Comparison of ENCODE assay signal across 24 cellular contexts in genomic region chr2:203344667-203345066, GRCh38.
"Had no signal": no experiment of that assay in that cellular context is flagged by ENCODE, and none has a peak within 500 bp of the region (broad histone marks: within the 10 kb centered on the region; RNA-seq: fewer than 3 reads in every experiment).

No MANE protein-coding gene starts in this region.

- H3K9ac ChIP-seq: SK-N-SH had no signal

- DNase-seq: KBM-7, MV-4-11, NCI-H1048, NCI-H1105, NCI-H1417, NCI-H1436 treated with DMSO at 0.1 percent for 48 hours, NCI-H1694, NCI-H187 treated with DMSO at 0.1 percent for 48 hours, NCI-H2081, NCI-H2171, NCI-H226, NCI-H446, NCI-H510A, NCI-H524 treated with DMSO at 0.1 percent for 48 hours, NCI-H69, NCI-H774, PC-3, SHP77, SK-N-SH, SW 1271, T-cell had no signal

- H3K9me3 Mint-ChIP-seq: IgD-negative memory B cell, T-cell had no signal

- H3K9me3 ChIP-seq: SK-N-SH had no signal

- ATAC-seq: Panc1, PC-3, T-cell had no signal

- H3K27ac Mint-ChIP-seq: IgD-negative memory B cell, T-cell had no signal

- H3K27me3 Mint-ChIP-seq: IgD-negative memory B cell, T-cell had no signal

- H3K4me2 ChIP-seq: SK-N-SH had no signal

- H3K27ac ChIP-seq: RWPE1 had no signal

- H3K4me3 Mint-ChIP-seq: IgD-negative memory B cell, T-cell had no signal
